In genomic region chr17:45428954-45429337, GRCh38 we compare ENCODE assay signal across 8 cellular contexts. TPM values are rescaled to one million over a fixed set of nuclear protein-coding genes. Genes with fewer than 3 reads are reported as not detected.
DNase-seq lines count a peak whose midpoint lies in the region; ATAC-seq and TF ChIP-seq lines count a peak whose summit lies in the region.

No MANE protein-coding gene starts in this region.

- intact Hi-C loops in Caco-2 (cut with micrococcal nuclease; ENCODE audit: unreplicated experiment) = loop anchor here (5.0 kb wide), 1 partner anchor 197 kb away; no protein-coding TSS in a partner anchor

- H3K27me3 ChIP-seq in Caco-2 (replicated peaks; ENCODE audit: control insufficient read depth, insufficient read depth, low read length) = no peaks in the 10 kb centered on the region

- no peak for TF ChIP-seq CTCF in Caco-2 (IDR thresholded peaks at IDR 0.05; ENCODE audit: insufficient read depth in 1 of 2, low read depth in 1 of 2, low read length in 1 of 2, severe bottlenecking in 1 of 2, unreplicated experiment in 1 of 2)

- peak overlapping the region; percentile 31 for H3K4me3 Mint-ChIP-seq in Caco-2 (ENCODE audit: unreplicated experiment)
- H3K4me3 Mint-ChIP-seq in activated naive CD8-positive, alpha-beta T cell treated with anti-CD3 and anti-CD28 coated beads for 36 hours = peak overlapping the region; percentile 11
- H3K4me3 Mint-ChIP-seq in naive thymus-derived CD8-positive, alpha-beta T cell = peak overlapping the region; percentile 22 to 83 (median 73)

- no peak for ATAC-seq in naive thymus-derived CD8-positive, alpha-beta T cell

- no peak overlapping the region for H3K27ac Mint-ChIP-seq in Caco-2 (ENCODE audit: unreplicated experiment)
- H3K27ac Mint-ChIP-seq in activated naive CD8-positive, alpha-beta T cell treated with anti-CD3 and anti-CD28 coated beads for 36 hours = no peak overlapping the region
- H3K27ac Mint-ChIP-seq in naive thymus-derived CD8-positive, alpha-beta T cell = peak overlapping the region in 2 of 10 donors; percentile 46 to 47

- H3K27me3 Mint-ChIP-seq in Caco-2 (ENCODE audit: insufficient read depth, unreplicated experiment) = no peaks in the 10 kb centered on the region
- H3K27me3 Mint-ChIP-seq in activated naive CD8-positive, alpha-beta T cell treated with anti-CD3 and anti-CD28 coated beads for 36 hours = peaks cover 6% of the 10 kb centered on the region
- no peaks in the 10 kb centered on the region for H3K27me3 Mint-ChIP-seq in naive thymus-derived CD8-positive, alpha-beta T cell

- in situ Hi-C loops in KBM-7 (cut with MboI; ENCODE audit: low pct_unique_long_range_greater_than_20kb, low sequenced_read_pairs) = no loop called here

- peaks cover 15% of the 10 kb centered on the region for H3K4me1 Mint-ChIP-seq in Caco-2 (ENCODE audit: low read depth, unreplicated experiment)
- H3K4me1 Mint-ChIP-seq in activated naive CD8-positive, alpha-beta T cell treated with anti-CD3 and anti-CD28 coated beads for 36 hours = peaks cover 22% of the 10 kb centered on the region
- H3K4me1 Mint-ChIP-seq in naive thymus-derived CD8-positive, alpha-beta T cell = peaks cover 13 to 36% (median 24%) of the 10 kb centered on the region in 4 donors

- no peaks in the 10 kb centered on the region for H3K36me3 ChIP-seq in Caco-2 (ENCODE audit: control insufficient read depth, insufficient read depth, low read length)

- CTCF ChIA-PET in Caco-2 (lab: Charles Lee) = interaction anchor here (0.6 to 1.8 kb wide), 6 partner anchors 13 to 534 kb away, joined by 3 to 6 read pairs (median 4); no protein-coding TSS in a partner anchor

- H3K4me3 ChIP-seq in Caco-2 (ENCODE audit: low read depth, low read length) = no peak overlapping the region

- POLR2A ChIA-PET in Caco-2 (lab: Charles Lee) = no interaction called here
- POLR2A ChIA-PET in naive thymus-derived CD8-positive, alpha-beta T cell (lab: Charles Lee) = interaction anchor here (0.6 to 0.8 kb wide), 2 partner anchors 44 to 209 kb away, joined by 3 read pairs; no protein-coding TSS in a partner anchor

- H3K36me3 Mint-ChIP-seq in Caco-2 (ENCODE audit: insufficient read depth, unreplicated experiment) = peaks cover 4% of the 10 kb centered on the region
- H3K36me3 Mint-ChIP-seq in activated naive CD8-positive, alpha-beta T cell treated with anti-CD3 and anti-CD28 coated beads for 36 hours = no peaks in the 10 kb centered on the region
- no peaks in the 10 kb centered on the region for H3K36me3 Mint-ChIP-seq in naive thymus-derived CD8-positive, alpha-beta T cell

- no peaks in the 10 kb centered on the region for H3K9me3 ChIP-seq in Caco-2

- H3K4me1 ChIP-seq in Caco-2 = 0 out of 2 replicates have a peak, but pooled peaks cover 7% of the 10 kb centered on the region

- DNase-seq in Caco-2 = no peak
- DNase-seq in KBM-7 = peak; percentile 54
- no peak for DNase-seq in activated naive CD8-positive, alpha-beta T cell treated with anti-CD3 and anti-CD28 coated beads for 36 hours
- peak in 1 of 10 donors; percentile 55 for DNase-seq in naive thymus-derived CD8-positive, alpha-beta T cell
- no peak for DNase-seq in UCSD-AML1 (lab: John Stamatoyannopoulos, UW; ENCODE audit: unreplicated experiment)
- no peak for DNase-seq in NCI-H1105 (lab: John Stamatoyannopoulos, UW)
- DNase-seq in DMS114 treated with DMSO at 0.1 percent for 48 hours (lab: John Stamatoyannopoulos, UW; ENCODE audit: unreplicated experiment) = no peak
- no peak for DNase-seq in NCI-H774 (lab: John Stamatoyannopoulos, UW)

- no peaks in the 10 kb centered on the region for H3K9me3 Mint-ChIP-seq in Caco-2 (ENCODE audit: unreplicated experiment)
- H3K9me3 Mint-ChIP-seq in activated naive CD8-positive, alpha-beta T cell treated with anti-CD3 and anti-CD28 coated beads for 36 hours = no peaks in the 10 kb centered on the region
- no peaks in the 10 kb centered on the region for H3K9me3 Mint-ChIP-seq in naive thymus-derived CD8-positive, alpha-beta T cell

- no TSS peak for BruUV-seq in Caco-2 (replicated peaks; lab: Mats Ljungman, UMichigan)

RNA-seq across cellular contexts. Expression of gene ARHGAP27, which starts 3.7 kb away (rescaled TPM):
- 35.9 and 40.2 TPM in 2 replicates for total RNA-seq in Caco-2 (2022)
- 10 to 100 TPM; 33.3 to 35.8 TPM for total RNA-seq in activated naive CD8-positive, alpha-beta T cell treated with anti-CD3 and anti-CD28 coated beads for 36 hours
- 100 to 1,000 TPM; 101 to 102 TPM for total RNA-seq in naive thymus-derived CD8-positive, alpha-beta T cell
- polyA plus RNA-seq in naive thymus-derived CD8-positive, alpha-beta T cell = 10 to 100 TPM; 17.3 to 31.1 (median 19.8) TPM

Comparison
In these comparisons a context has a peak if more than half of its experiments do, and no peak if none do; other contexts are left out.
1. H3K4me3 Mint-ChIP-seq: peak in every context shown above with its lines; median percentile 73 in naive thymus-derived CD8-positive, alpha-beta T cell; 31 in Caco-2; 11 in activated naive CD8-positive, alpha-beta T cell treated with anti-CD3 and anti-CD28 coated beads for 36 hours.